Comparison of ENCODE assay signal across 1 cellular context in genomic region chr16:25151996-25152395, GRCh38.
TF ChIP-seq lines count a peak whose summit lies in the region.

No MANE protein-coding gene starts in this region.

TF ChIP-seq in IMR-90, 13 proteins besides CTCF, POLR2A, EP300 and RAD21:
- TF ChIP-seq RFX5 (IDR thresholded peaks at IDR 0.05; ENCODE audit: low read depth, low read length) (no peak), CEBPB (IDR thresholded peaks at IDR 0.05; ENCODE audit: low read depth, low read length) (no peak), CHD1 (IDR thresholded peaks at IDR 0.05; ENCODE audit: low read depth, low read length) (no peak), MAFK (IDR thresholded peaks at IDR 0.05; ENCODE audit: low read depth, low read length) (no peak), USF2 (IDR thresholded peaks at IDR 0.05; ENCODE audit: low read depth, low read length) (no peak), RCOR1 (IDR thresholded peaks at IDR 0.05; ENCODE audit: insufficient replicate concordance, low read length) (no peak), MXI1 (IDR thresholded peaks at IDR 0.05; ENCODE audit: borderline replicate concordance, low read depth, low read length) (no peak), BHLHE40 (IDR thresholded peaks at IDR 0.05; ENCODE audit: low read depth, low read length) (no peak)
TF ChIP-seq in IMR-90: peak in this region for 0.
